In genomic region chr1:111172463-111172862, GRCh38 we compare ENCODE assay signal across 18 cellular contexts. TPM values are rescaled to one million over a fixed set of nuclear protein-coding genes. Genes with fewer than 3 reads are reported as not detected.
"Had no signal": no experiment of that assay in that cellular context is flagged by ENCODE, and none has a peak within 500 bp of the region (broad histone marks: within the 10 kb centered on the region; RNA-seq: fewer than 3 reads in every experiment).

No MANE protein-coding gene starts in this region.

- H3K9me3 Mint-ChIP-seq: activated CD4-positive, alpha-beta memory T cell treated with anti-CD3 and anti-CD28 coated beads for 36 hours; dendritic cell treated with granulocyte-macrophage colony-stimulating factor and Interleukin-4, amounts not matched to agents 40 ng/mL and 50 ng/mL, for 4 days; neural progenitor cell had no signal

- H3K36me3 ChIP-seq: neural progenitor cell, thoracic aorta had no signal

- H3K27me3 ChIP-seq: breast epithelium, foreskin keratinocyte, neural progenitor cell, right lobe of liver, stomach had no signal

- H3K4me3 ChIP-seq: breast epithelium, neural progenitor cell, right lobe of liver, stomach, thoracic aorta had no signal

- H3K4me1 ChIP-seq: breast epithelium, foreskin keratinocyte, neural progenitor cell had no signal

- H3K27me3 Mint-ChIP-seq: activated CD4-positive, alpha-beta memory T cell treated with anti-CD3 and anti-CD28 coated beads for 36 hours; dendritic cell treated with granulocyte-macrophage colony-stimulating factor and Interleukin-4, amounts not matched to agents 40 ng/mL and 50 ng/mL, for 4 days had no signal

- H3K9me3 ChIP-seq: breast epithelium, right lobe of liver, stomach, thoracic aorta had no signal

- ATAC-seq: foreskin keratinocyte, right lobe of liver had no signal

- DNase-seq: activated CD4-positive, alpha-beta memory T cell treated with anti-CD3 and anti-CD28 coated beads for 36 hours; activated gamma-delta T cell treated with Interleukin-2 at 50 U/mL for 16 hours; activated T-cell treated with anti-CD3 and anti-CD28 coated beads, Interleukin-2, amount 50 U/mL, for 48 hours; aorta; effector memory CD4-positive, alpha-beta T cell; foreskin keratinocyte; glutamatergic neuron; kidney glomerular epithelial cell; mesendoderm; right lobe of liver; stomach had no signal

- H3K4me3 Mint-ChIP-seq: activated CD4-positive, alpha-beta memory T cell treated with anti-CD3 and anti-CD28 coated beads for 36 hours; dendritic cell treated with granulocyte-macrophage colony-stimulating factor and Interleukin-4, amounts not matched to agents 40 ng/mL and 50 ng/mL, for 4 days; neural progenitor cell had no signal

- H3K4me1 Mint-ChIP-seq: neural progenitor cell had no signal

- H3K27ac Mint-ChIP-seq: activated CD4-positive, alpha-beta memory T cell treated with anti-CD3 and anti-CD28 coated beads for 36 hours; dendritic cell treated with granulocyte-macrophage colony-stimulating factor and Interleukin-4, amounts not matched to agents 40 ng/mL and 50 ng/mL, for 4 days; neural progenitor cell had no signal

- H3K27ac ChIP-seq: breast epithelium, foreskin keratinocyte, neural progenitor cell, right lobe of liver, stomach, thoracic aorta had no signal

RNA-seq across cellular contexts. Expression of gene DENND2D, which starts 28.0 kb away (rescaled TPM):
- total RNA-seq: osteocyte had no signal

RNA-seq across cellular contexts. Expression of gene CHI3L2, which starts 55.0 kb away (rescaled TPM):
- total RNA-seq: cerebellum, osteocyte, pulmonary artery endothelial cell had no signal
